ENCODE assay signal across 19 cellular contexts in the genomic region with DNA sequence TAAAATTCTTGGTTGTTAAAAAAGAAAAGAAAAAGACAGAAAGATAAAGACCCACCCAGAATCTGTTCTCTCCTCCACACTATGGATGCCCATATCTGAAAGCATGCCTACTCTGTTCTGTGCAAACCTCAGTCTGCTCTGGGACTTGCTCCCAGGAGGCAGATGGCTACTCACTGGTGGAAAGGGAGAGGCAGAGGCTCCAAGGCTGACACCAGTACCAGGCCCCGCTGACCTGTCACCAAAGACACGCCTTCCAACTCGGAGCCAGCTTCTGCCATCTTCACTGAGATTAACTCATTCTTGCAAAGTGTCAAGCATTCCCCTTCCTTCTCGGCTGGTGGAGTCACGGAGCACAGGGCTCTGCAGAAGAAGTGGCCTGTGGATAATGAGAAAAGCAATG. TPM values are rescaled to one million over a fixed set of nuclear protein-coding genes. Genes with fewer than 3 reads are reported as not detected.
DNase-seq lines count a peak whose midpoint lies in the region; ATAC-seq and TF ChIP-seq lines count a peak whose summit lies in the region.
"Had no signal": no experiment of that assay in that cellular context is flagged by ENCODE, and none has a peak within 500 bp of the region (broad histone marks: within the 10 kb centered on the region; RNA-seq: fewer than 3 reads in every experiment).

No MANE protein-coding gene starts in this region.

- peak; percentile 39 for DNase-seq in natural killer cell treated with Interleukin-12 subunit alpha and Interleukin-12 subunit beta and Interleukin-15 and Interleukin-18, amount 100 ng/mL, for 72 hours (ENCODE audit: low spot score)
- DNase-seq in natural killer cell, result no peak
- DNase-seq in cerebellar cortex (ENCODE audit: low spot score), result peak; percentile 63
- DNase-seq in activated naive CD4-positive, alpha-beta T cell treated with anti-CD3 and anti-CD28 coated beads, Interleukin-2, amount 50 U/mL, for 16 hours, result no peak
- DNase-seq in immature natural killer cell, result no peak
- DNase-seq in effector memory CD8-positive, alpha-beta T cell, result no peak
- DNase-seq in erythroblast (lab: John Stamatoyannopoulos, UW), result no peak
- DNase-seq: Caco-2; CD8-positive, alpha-beta T cell; GDM1; KBM-7; NCI-H2029; NCI-H526 treated with DMSO at 0.1 percent for 48 hours; SHP77 treated with DMSO at 0.1 percent for 48 hours had no signal

- H3K36me3 Mint-ChIP-seq in natural killer cell treated with Interleukin-12 subunit alpha and Interleukin-12 subunit beta and Interleukin-15 and Interleukin-18, amount 100 ng/mL, for 72 hours, result no peaks in the 10 kb centered on the region
- H3K36me3 Mint-ChIP-seq in natural killer cell, result no peaks in the 10 kb centered on the region
- no peaks in the 10 kb centered on the region for H3K36me3 Mint-ChIP-seq in immature natural killer cell
- no peaks in the 10 kb centered on the region for H3K36me3 Mint-ChIP-seq in effector memory CD8-positive, alpha-beta T cell (ENCODE audit: insufficient read depth)
- H3K36me3 Mint-ChIP-seq: CD8-positive, alpha-beta T cell had no signal

- H3K4me1 Mint-ChIP-seq in natural killer cell treated with Interleukin-12 subunit alpha and Interleukin-12 subunit beta and Interleukin-15 and Interleukin-18, amount 100 ng/mL, for 72 hours (ENCODE audit: low read depth in 2 of 2), result peaks cover 25 to 27% of the 10 kb centered on the region in 2 donors
- H3K4me1 Mint-ChIP-seq in natural killer cell, result peaks cover 17 to 24% of the 10 kb centered on the region in 2 donors
- peaks cover 9 to 23% of the 10 kb centered on the region in 2 donors for H3K4me1 Mint-ChIP-seq in immature natural killer cell
- H3K4me1 Mint-ChIP-seq in effector memory CD8-positive, alpha-beta T cell (ENCODE audit: low read depth in 2 of 2), result peaks cover 12 to 21% of the 10 kb centered on the region in 2 donors

- peak overlapping the region; percentile 55 for H3K27ac ChIP-seq in layer of hippocampus (ENCODE audit: low read depth, low read length)
- H3K27ac ChIP-seq: BLaER1 treated with 17β-estradiol and CSF1 and Interleukin-3, amounts not matched to agents 10 nM and 100 nM; RWPE1 had no signal

- TF ChIP-seq POLR2A in erythroblast (IDR thresholded peaks at IDR 0.05; ENCODE audit: low read length), result no peak

- intact Hi-C loops in natural killer cell (cut with micrococcal nuclease), result no loop called here

- no peaks in the 10 kb centered on the region for H3K27me3 ChIP-seq in layer of hippocampus (ENCODE audit: control insufficient read depth, insufficient read depth, low read length)
- H3K27me3 ChIP-seq: BLaER1 treated with 17β-estradiol and CSF1 and Interleukin-3, amounts not matched to agents 10 nM and 100 nM had no signal

- H3K4me3 Mint-ChIP-seq in natural killer cell treated with Interleukin-12 subunit alpha and Interleukin-12 subunit beta and Interleukin-15 and Interleukin-18, amount 100 ng/mL, for 72 hours, result no peak overlapping the region
- no peak overlapping the region for H3K4me3 Mint-ChIP-seq in natural killer cell
- no peak overlapping the region for H3K4me3 Mint-ChIP-seq in immature natural killer cell
- H3K4me3 Mint-ChIP-seq in effector memory CD8-positive, alpha-beta T cell, result no peak overlapping the region
- H3K4me3 Mint-ChIP-seq: CD8-positive, alpha-beta T cell had no signal

- no peaks in the 10 kb centered on the region for H3K9me3 Mint-ChIP-seq in natural killer cell treated with Interleukin-12 subunit alpha and Interleukin-12 subunit beta and Interleukin-15 and Interleukin-18, amount 100 ng/mL, for 72 hours
- H3K9me3 Mint-ChIP-seq in natural killer cell (no peaks in the 10 kb centered on the region), immature natural killer cell (no peaks in the 10 kb centered on the region)
- H3K9me3 Mint-ChIP-seq in effector memory CD8-positive, alpha-beta T cell, result no peaks in the 10 kb centered on the region
- H3K9me3 Mint-ChIP-seq: CD8-positive, alpha-beta T cell had no signal

- peaks cover 8 to 12% of the 10 kb centered on the region in 2 donors for H3K27me3 Mint-ChIP-seq in natural killer cell treated with Interleukin-12 subunit alpha and Interleukin-12 subunit beta and Interleukin-15 and Interleukin-18, amount 100 ng/mL, for 72 hours
- H3K27me3 Mint-ChIP-seq in natural killer cell (ENCODE audit: low read depth in 2 of 2), result peaks cover 6 to 10% of the 10 kb centered on the region in 2 donors
- peaks cover 0 to 3% (median 1%) of the 10 kb centered on the region in 3 donors for H3K27me3 Mint-ChIP-seq in immature natural killer cell (ENCODE audit: low read depth in 3 of 3)
- peaks cover 0 to 16% of the 10 kb centered on the region in 2 donors for H3K27me3 Mint-ChIP-seq in effector memory CD8-positive, alpha-beta T cell

- ATAC-seq in natural killer cell treated with Interleukin-12 subunit alpha and Interleukin-12 subunit beta and Interleukin-15 and Interleukin-18, amount 100 ng/mL, for 72 hours, result no peak
- ATAC-seq in natural killer cell, result no peak
- ATAC-seq in effector memory CD8-positive, alpha-beta T cell (replicated peaks), result no peak
- ATAC-seq: CD8-positive, alpha-beta T cell; GM12878; HCT116 had no signal

- no peak for TF ChIP-seq CTCF in natural killer cell (IDR thresholded peaks at IDR 0.05)

- no peak overlapping the region for H3K27ac Mint-ChIP-seq in natural killer cell treated with Interleukin-12 subunit alpha and Interleukin-12 subunit beta and Interleukin-15 and Interleukin-18, amount 100 ng/mL, for 72 hours
- H3K27ac Mint-ChIP-seq in natural killer cell (no peak overlapping the region), immature natural killer cell (no peak overlapping the region)
- H3K27ac Mint-ChIP-seq in effector memory CD8-positive, alpha-beta T cell, result no peak overlapping the region
- H3K27ac Mint-ChIP-seq: CD8-positive, alpha-beta T cell had no signal

RNA-seq across cellular contexts. Expression of gene SH3TC2, which starts 21.6 kb away (rescaled TPM):
- not detected for total RNA-seq in natural killer cell treated with Interleukin-12 subunit alpha and Interleukin-12 subunit beta and Interleukin-15 and Interleukin-18, amount 100 ng/mL, for 72 hours
- total RNA-seq in natural killer cell, result under 1 TPM; 0.11 to 0.68 (median 0.58) TPM
- polyA plus RNA-seq in immature natural killer cell, result under 1 TPM in 2 of 3 donors, not detected in 1; 0.47 to 0.82 TPM
- total RNA-seq: CD8-positive, alpha-beta T cell; GM12878 had no signal
- polyA plus RNA-seq: GM12878 had no signal

Comparison
In these comparisons a context has a peak if more than half of its experiments do, and no peak if none do; other contexts are left out.
1. DNase-seq: peak in natural killer cell treated with Interleukin-12 subunit alpha and Interleukin-12 subunit beta and Interleukin-15 and Interleukin-18, amount 100 ng/mL, for 72 hours (single experiment) and cerebellar cortex (single experiment); none in natural killer cell (single experiment), activated naive CD4-positive, alpha-beta T cell treated with anti-CD3 and anti-CD28 coated beads, Interleukin-2, amount 50 U/mL, for 16 hours (single experiment), immature natural killer cell (0 of 3), effector memory CD8-positive, alpha-beta T cell (0 of 3) and erythroblast (0 of 2).